Comparison of ENCODE assay signal across 7 cellular contexts in the genomic region with DNA sequence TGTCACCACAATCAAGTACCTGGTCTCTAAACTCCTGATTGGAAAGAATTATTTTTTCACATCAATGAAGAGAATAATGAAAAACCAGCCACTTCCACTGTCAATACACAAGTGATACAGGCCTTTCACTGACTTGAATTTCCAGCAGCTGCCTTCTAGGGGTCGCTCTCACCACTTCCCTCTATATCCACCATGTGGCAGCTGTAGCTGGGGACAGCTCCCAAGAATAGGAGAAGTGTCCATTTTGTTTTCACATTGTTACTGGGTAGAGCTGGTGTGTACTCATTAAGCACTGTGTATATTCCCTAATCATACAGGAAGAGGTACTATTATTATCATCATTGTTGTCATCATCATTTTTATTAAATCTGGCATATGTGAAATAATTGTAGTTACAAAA.
DNase-seq lines count a peak whose midpoint lies in the region; FAIRE-seq and TF ChIP-seq lines count a peak whose summit lies in the region.

No MANE protein-coding gene starts in this region.

- H2AFZ ChIP-seq in KMS-11 (ENCODE audit: low read depth) (no peak overlapping the region), smooth muscle cell (ENCODE audit: low read depth) (no peak overlapping the region)

- H3K4me3 ChIP-seq in KMS-11 (IDR thresholded peaks at IDR 0.05; ENCODE audit: insufficient read depth, low read depth, low read length), result no peak overlapping the region
- no peak overlapping the region for H3K4me3 ChIP-seq in colonic mucosa
- H3K4me3 ChIP-seq in smooth muscle cell, result no peak overlapping the region
- H3K4me3 ChIP-seq in sigmoid colon, result no peak overlapping the region
- H3K4me3 ChIP-seq in kidney (ENCODE audit: low read length in 2 of 2), result no peak overlapping the region

- intact Hi-C loops in colonic mucosa (cut with DNase I), result no loop called here
- intact Hi-C loops in sigmoid colon (cut with DNase I), result no loop called here
- intact Hi-C loops in kidney (cut with DNase I), result no loop called here

- H3K9ac ChIP-seq in KMS-11, result no peak overlapping the region
- H3K9ac ChIP-seq in colonic mucosa (ENCODE audit: low read depth in 2 of 2, low read length in 2 of 2), result no peak overlapping the region
- no peak overlapping the region for H3K9ac ChIP-seq in smooth muscle cell (ENCODE audit: low read depth)
- no peak overlapping the region for H3K9ac ChIP-seq in kidney (ENCODE audit: low read length in 2 of 2)

- DNase-seq in NCI-H526 treated with DMSO at 0.1 percent for 48 hours (lab: John Stamatoyannopoulos, UW) (peak; percentile 55), colonic mucosa (peak; percentile 38), smooth muscle cell (lab: John Stamatoyannopoulos, UW; ENCODE audit: unreplicated experiment) (no peak), sigmoid colon (no peak), kidney (no peak)
- DNase-seq in activated effector memory CD4-positive, alpha-beta T cell treated with anti-CD3 and anti-CD28 coated beads, Interleukin-2, amount 50 U/mL, for 16 hours, result no peak

- H3K4me2 ChIP-seq in KMS-11, result no peak overlapping the region
- H3K4me2 ChIP-seq in smooth muscle cell, result no peak overlapping the region

- FAIRE-seq in kidney (lab: Jason Lieb, UNC), result no peak

- H4K20me1 ChIP-seq in KMS-11 (ENCODE audit: insufficient read depth) (no peaks in the 10 kb centered on the region), smooth muscle cell (ENCODE audit: low read depth) (no peaks in the 10 kb centered on the region)

- no peaks in the 10 kb centered on the region for H3K36me3 ChIP-seq in KMS-11 (ENCODE audit: insufficient read depth)
- no peaks in the 10 kb centered on the region for H3K36me3 ChIP-seq in colonic mucosa
- no peaks in the 10 kb centered on the region for H3K36me3 ChIP-seq in smooth muscle cell (ENCODE audit: low read depth)
- H3K36me3 ChIP-seq in sigmoid colon, result no peaks in the 10 kb centered on the region
- no peaks in the 10 kb centered on the region for H3K36me3 ChIP-seq in kidney (ENCODE audit: control insufficient read depth in 1 of 2, insufficient read depth in 2 of 2, low read length in 2 of 2)

- no peaks in the 10 kb centered on the region for H3K4me1 ChIP-seq in KMS-11 (ENCODE audit: low read depth, poor library complexity, severe bottlenecking)
- H3K4me1 ChIP-seq in colonic mucosa, result no peaks in the 10 kb centered on the region
- H3K4me1 ChIP-seq in smooth muscle cell (ENCODE audit: low read depth), result peaks cover 6% of the 10 kb centered on the region
- H3K4me1 ChIP-seq in sigmoid colon, result peaks cover 0 to 5% (median 0%) of the 10 kb centered on the region in 4 donors
- no peaks in the 10 kb centered on the region for H3K4me1 ChIP-seq in kidney (ENCODE audit: control insufficient read depth in 1 of 2, insufficient read depth in 1 of 2, low read depth in 1 of 2, low read length in 2 of 2)

- H3K9me3 ChIP-seq in colonic mucosa (no peaks in the 10 kb centered on the region), smooth muscle cell (replicated peaks; ENCODE audit: low read depth) (no peaks in the 10 kb centered on the region), sigmoid colon (no peaks in the 10 kb centered on the region), kidney (ENCODE audit: control insufficient read depth in 1 of 2, low read length in 2 of 2) (no peaks in the 10 kb centered on the region)

- WGBS in smooth muscle cell (ENCODE audit: low lambda C conversion rate), result 15% methylated on average over 1 of the region's 1 CpG
- WGBS in sigmoid colon, 2 donors, result 30 to 37% methylated on average over 1 of the region's 1 CpG

- no peak for TF ChIP-seq EP300 in sigmoid colon (IDR thresholded peaks at IDR 0.05)

- peak; percentile 60 for TF ChIP-seq CTCF in KMS-11 (conservative IDR thresholded peaks at IDR 0.05; ENCODE audit: low read depth, low read length)
- peak; percentile 29 for TF ChIP-seq CTCF in colonic mucosa (IDR thresholded peaks at IDR 0.05)
- TF ChIP-seq CTCF in smooth muscle cell (IDR thresholded peaks at IDR 0.05; ENCODE audit: borderline replicate concordance, insufficient read depth, poor library complexity, severe bottlenecking), result peak; percentile 31
- TF ChIP-seq CTCF in sigmoid colon (IDR thresholded peaks at IDR 0.05), result no peak
- no peak for TF ChIP-seq CTCF in kidney (IDR thresholded peaks at IDR 0.05; ENCODE audit: borderline replicate concordance, extremely low read depth, insufficient read depth)

- H3K79me2 ChIP-seq in KMS-11 (ENCODE audit: insufficient read depth, low read depth), result no peaks in the 10 kb centered on the region
- no peaks in the 10 kb centered on the region for H3K79me2 ChIP-seq in smooth muscle cell (ENCODE audit: low read depth)

- H3K27me3 ChIP-seq in KMS-11 (ENCODE audit: insufficient read depth, low read depth), result no peaks in the 10 kb centered on the region
- H3K27me3 ChIP-seq in colonic mucosa, result no peaks in the 10 kb centered on the region
- no peaks in the 10 kb centered on the region for H3K27me3 ChIP-seq in smooth muscle cell (ENCODE audit: low read depth)
- H3K27me3 ChIP-seq in sigmoid colon, result no peaks in the 10 kb centered on the region

- TF ChIP-seq POLR2A in sigmoid colon (IDR thresholded peaks at IDR 0.05), result no peak

- H3F3A ChIP-seq in smooth muscle cell (ENCODE audit: low read depth), result peaks cover 9% of the 10 kb centered on the region

- no peak overlapping the region for H3K27ac ChIP-seq in KMS-11
- H3K27ac ChIP-seq in colonic mucosa, result no peak overlapping the region
- no peak overlapping the region for H3K27ac ChIP-seq in smooth muscle cell (ENCODE audit: low read depth)
- H3K27ac ChIP-seq in sigmoid colon, result no peak overlapping the region
- H3K27ac ChIP-seq in kidney (ENCODE audit: low read depth in 2 of 2, low read length in 2 of 2), result no peak overlapping the region

Comparison
In these comparisons a context has a peak if more than half of its experiments do, and no peak if none do; other contexts are left out.
1. CTCF ChIP-seq: peak in KMS-11 (single experiment), colonic mucosa (single experiment) and smooth muscle cell (single experiment); none in sigmoid colon (0 of 4) and kidney (single experiment).
2. DNase-seq: peak in NCI-H526 treated with DMSO at 0.1 percent for 48 hours (single experiment) and colonic mucosa (single experiment); none in smooth muscle cell (single experiment), activated effector memory CD4-positive, alpha-beta T cell treated with anti-CD3 and anti-CD28 coated beads, Interleukin-2, amount 50 U/mL, for 16 hours (single experiment), sigmoid colon (single experiment) and kidney (single experiment).